In genomic region chr12:96371138-96371786, GRCh38 we compare ENCODE assay signal across 16 cellular contexts. TPM values are rescaled to one million over a fixed set of nuclear protein-coding genes. Genes with fewer than 3 reads are reported as not detected.
DNase-seq lines count a peak whose midpoint lies in the region; ATAC-seq, FAIRE-seq and TF ChIP-seq lines count a peak whose summit lies in the region.
"Had no signal": no experiment of that assay in that cellular context is flagged by ENCODE, and none has a peak within 500 bp of the region (broad histone marks: within the 10 kb centered on the region; RNA-seq: fewer than 3 reads in every experiment).

No MANE protein-coding gene starts in this region.

- no peaks in the 10 kb centered on the region for H3K9me3 Mint-ChIP-seq in CD4-positive, CD25-positive, alpha-beta regulatory T cell
- no peaks in the 10 kb centered on the region for H3K9me3 Mint-ChIP-seq in HFFc6
- no peaks in the 10 kb centered on the region for H3K9me3 Mint-ChIP-seq in chondrocyte (ENCODE audit: low read depth)
- no peaks in the 10 kb centered on the region for H3K9me3 Mint-ChIP-seq in naive thymus-derived CD8-positive, alpha-beta T cell

- H3K4me1 Mint-ChIP-seq in CD4-positive, CD25-positive, alpha-beta regulatory T cell = peaks cover 43 to 80% (median 63%) of the 10 kb centered on the region in 4 donors
- H3K4me1 Mint-ChIP-seq in HFFc6 (ENCODE audit: low read depth) (peaks cover 75% of the 10 kb centered on the region), chondrocyte (ENCODE audit: low read depth) (peaks cover 58% of the 10 kb centered on the region)
- H3K4me1 Mint-ChIP-seq in naive thymus-derived CD8-positive, alpha-beta T cell = peaks cover 46 to 84% (median 81%) of the 10 kb centered on the region in 4 donors

- TF ChIP-seq CTCF in HFFc6 (IDR thresholded peaks at IDR 0.05) = no peak
- TF ChIP-seq CTCF in chondrocyte (IDR thresholded peaks at IDR 0.05) = no peak

- H3K9me3 ChIP-seq in CD4-positive, CD25-positive, alpha-beta regulatory T cell (ENCODE audit: control insufficient read depth in 2 of 2, low read length in 2 of 2) = no peaks in the 10 kb centered on the region
- H3K9me3 ChIP-seq: Caco-2, lower lobe of right lung, neutrophil had no signal

- H3K4me3 Mint-ChIP-seq in CD4-positive, CD25-positive, alpha-beta regulatory T cell = peak overlapping the region in 1 of 4 donors; percentile 46
- H3K4me3 Mint-ChIP-seq in HFFc6 = no peak overlapping the region
- H3K4me3 Mint-ChIP-seq in chondrocyte (ENCODE audit: unreplicated experiment) = no peak overlapping the region
- H3K4me3 Mint-ChIP-seq in naive thymus-derived CD8-positive, alpha-beta T cell = peak overlapping the region in 6 of 10 donors; percentile 29 to 64 (median 42)
- H3K4me3 Mint-ChIP-seq: activated CD4-positive, alpha-beta T cell treated with anti-CD3 and anti-CD28 coated beads for 36 hours had no signal

- no peak for DNase-seq in CD4-positive, CD25-positive, alpha-beta regulatory T cell
- no peak for DNase-seq in HFFc6
- DNase-seq in chondrocyte (ENCODE audit: low spot score) = no peak
- no peak for DNase-seq in naive thymus-derived CD8-positive, alpha-beta T cell
- DNase-seq in GM12892 (ENCODE audit: insufficient read length) = no peak
- no peak for DNase-seq in NCI-H345 treated with DMSO at 0.1 percent for 48 hours (lab: John Stamatoyannopoulos, UW; ENCODE audit: unreplicated experiment)
- DNase-seq in D341Med (ENCODE audit: low spot score) = no peak
- DNase-seq: activated CD4-positive, alpha-beta T cell treated with anti-CD3 and anti-CD28 coated beads for 36 hours; Caco-2; Karpas-422; lower lobe of right lung; NCI-H226; right cardiac atrium; T-helper 9 cell had no signal

- peak overlapping the region in 2 of 3 donors; percentile 37 to 55 for H3K27ac Mint-ChIP-seq in CD4-positive, CD25-positive, alpha-beta regulatory T cell
- peak overlapping the region; percentile 35; the same call in 1 of the 2 replicates for H3K27ac Mint-ChIP-seq in HFFc6
- peak overlapping the region; percentile 76 for H3K27ac Mint-ChIP-seq in chondrocyte (ENCODE audit: unreplicated experiment)
- peak overlapping the region in 6 of 10 donors; percentile 8 to 73 (median 54) for H3K27ac Mint-ChIP-seq in naive thymus-derived CD8-positive, alpha-beta T cell

- H3K27ac ChIP-seq in CD4-positive, CD25-positive, alpha-beta regulatory T cell (ENCODE audit: insufficient read depth, low read length, poor library complexity, severe bottlenecking) = no peak overlapping the region
- H3K27ac ChIP-seq: lower lobe of right lung, neutrophil had no signal

- FAIRE-seq in GM12892 (lab: Jason Lieb, UNC) = no peak

- TF ChIP-seq POLR2A in GM12892 (IDR thresholded peaks at IDR 0.05; ENCODE audit: low read depth, low read length) = no peak

- peaks cover 42% of the 10 kb centered on the region for H3K4me1 ChIP-seq in CD4-positive, CD25-positive, alpha-beta regulatory T cell (ENCODE audit: control insufficient read depth, insufficient read depth, low read length, poor library complexity, severe bottlenecking)
- H3K4me1 ChIP-seq: Caco-2 had no signal

- peaks cover 10% of the 10 kb centered on the region for H3K36me3 Mint-ChIP-seq in CD4-positive, CD25-positive, alpha-beta regulatory T cell
- H3K36me3 Mint-ChIP-seq in HFFc6 (ENCODE audit: low read depth) (peaks cover 7% of the 10 kb centered on the region; the same call in 1 of the 2 replicates), chondrocyte (ENCODE audit: low read depth) (no peaks in the 10 kb centered on the region)
- H3K36me3 Mint-ChIP-seq in naive thymus-derived CD8-positive, alpha-beta T cell = peaks cover 0 to 3% (median 3%) of the 10 kb centered on the region in 3 donors

- H3K36me3 ChIP-seq in CD4-positive, CD25-positive, alpha-beta regulatory T cell (ENCODE audit: control insufficient read depth, insufficient read depth, low read length) = no peaks in the 10 kb centered on the region
- H3K36me3 ChIP-seq: lower lobe of right lung, neutrophil had no signal

- no peak overlapping the region for H3K4me3 ChIP-seq in CD4-positive, CD25-positive, alpha-beta regulatory T cell (ENCODE audit: low read depth, low read length)
- H3K4me3 ChIP-seq: lower lobe of right lung had no signal

- no peak for ATAC-seq in CD4-positive, CD25-positive, alpha-beta regulatory T cell (ENCODE audit: low read depth in 2 of 2)
- no peak for ATAC-seq in naive thymus-derived CD8-positive, alpha-beta T cell
- ATAC-seq in HG02884 (IDR thresholded peaks at IDR 0.05; ENCODE audit: unreplicated experiment) = no peak
- ATAC-seq: activated CD4-positive, alpha-beta T cell treated with anti-CD3 and anti-CD28 coated beads for 36 hours; right cardiac atrium had no signal

- no peaks in the 10 kb centered on the region for H3K27me3 ChIP-seq in CD4-positive, CD25-positive, alpha-beta regulatory T cell (ENCODE audit: control insufficient read depth, insufficient read depth, low read length)
- H3K27me3 ChIP-seq: neutrophil had no signal

- H3K27me3 Mint-ChIP-seq in CD4-positive, CD25-positive, alpha-beta regulatory T cell = no peaks in the 10 kb centered on the region
- H3K27me3 Mint-ChIP-seq in HFFc6 (ENCODE audit: insufficient read depth) (no peaks in the 10 kb centered on the region), chondrocyte (ENCODE audit: low read depth) (no peaks in the 10 kb centered on the region)
- H3K27me3 Mint-ChIP-seq in naive thymus-derived CD8-positive, alpha-beta T cell = no peaks in the 10 kb centered on the region
- H3K27me3 Mint-ChIP-seq: activated CD4-positive, alpha-beta T cell treated with anti-CD3 and anti-CD28 coated beads for 36 hours had no signal

- POLR2A ChIA-PET in naive thymus-derived CD8-positive, alpha-beta T cell (lab: Charles Lee) = interaction anchor here (0.6 kb wide), 1 partner anchor 14 kb away, joined by 4 read pairs; no protein-coding TSS in a partner anchor

RNA-seq across cellular contexts. Expression of gene CDK17, which starts 29.0 kb away (rescaled TPM):
- 120 TPM for total RNA-seq in CD4-positive, CD25-positive, alpha-beta regulatory T cell
- 10 to 100 TPM; 21.6 to 33.5 (median 24.6) TPM for polyA plus RNA-seq in CD4-positive, CD25-positive, alpha-beta regulatory T cell
- total RNA-seq in HFFc6 (2021; fragmentation: NEBNext Ultra II Directional; extraction: Animal tissue kit (Norgen Biotek cat#: 25700)) = 10 to 100 TPM; 24.6 to 28.8 (median 26.5) TPM
- total RNA-seq in chondrocyte = 26.8 to 28.5 TPM (median 26.9 TPM) in 3 replicates
- total RNA-seq in naive thymus-derived CD8-positive, alpha-beta T cell = 10 to 100 TPM; 73.2 to 75.6 TPM
- polyA plus RNA-seq in naive thymus-derived CD8-positive, alpha-beta T cell = 10 to 100 TPM; 22.1 to 32.2 (median 26.6) TPM
- polyA plus RNA-seq in GM12892 (2012; ENCODE audit: missing spikeins) = 19.3 TPM

Comparison
In these comparisons a context has a peak if more than half of its experiments do, and no peak if none do; other contexts are left out.
1. H3K4me3 Mint-ChIP-seq: peak in naive thymus-derived CD8-positive, alpha-beta T cell (6 of 10); none in HFFc6 (single experiment) and chondrocyte (single experiment).
2. Peak in every context shown above with its lines, with median percentiles within 50 percentile points of each other: H3K27ac Mint-ChIP-seq.